Comparison of ENCODE assay signal across 8 cellular contexts in the genomic region with DNA sequence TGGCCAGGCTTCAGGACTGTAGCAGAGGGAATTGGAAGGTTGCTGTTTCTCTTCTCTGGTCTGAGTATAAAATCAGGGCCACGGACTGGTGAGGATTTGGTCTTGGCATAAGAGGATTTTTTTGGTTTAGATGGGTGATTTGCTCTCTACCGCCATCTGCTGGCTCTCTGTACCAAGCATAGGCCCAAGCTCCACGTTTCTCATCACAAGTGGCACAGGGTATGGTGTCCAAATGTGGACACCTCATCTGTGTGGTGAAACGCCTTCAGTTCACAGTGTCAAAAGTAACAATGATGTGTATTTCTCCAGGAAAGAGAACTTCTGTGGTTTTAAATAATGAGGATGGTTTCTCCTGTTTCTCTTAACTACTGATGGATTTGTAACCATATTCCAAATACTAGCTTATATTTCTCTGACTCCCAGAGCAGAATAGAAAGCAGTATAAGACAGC.
DNase-seq lines count a peak whose midpoint lies in the region; ATAC-seq, FAIRE-seq and TF ChIP-seq lines count a peak whose summit lies in the region.

No MANE protein-coding gene starts in this region.

- no peak overlapping the region for H3K4me3 ChIP-seq in Jurkat, Clone E6-1 (ENCODE audit: low read length)
- H3K4me3 ChIP-seq in SJCRH30, result no peak overlapping the region

- H3K27ac ChIP-seq in SJCRH30, result no peak overlapping the region

- TF ChIP-seq CTCF in Calu3 (IDR thresholded peaks at IDR 0.05; ENCODE audit: unreplicated experiment), result peak; percentile 71

- H3K27me3 Mint-ChIP-seq in Calu3 (ENCODE audit: unreplicated experiment), result peaks cover 15% of the 10 kb centered on the region

- CTCF ChIA-PET in Calu3 (lab: Charles Lee), result interaction anchor here (0.5 to 1.7 kb wide), 10 partner anchors 23 to 1042 kb away, joined by 3 to 14 read pairs (median 5); no protein-coding TSS in a partner anchor

- H3K9me3 ChIP-seq in SJCRH30 (replicated peaks), result no peaks in the 10 kb centered on the region

- no peak overlapping the region for H3K27ac Mint-ChIP-seq in Calu3 (ENCODE audit: unreplicated experiment)

- H3K27me3 ChIP-seq in SJCRH30, result peaks cover 4% of the 10 kb centered on the region; the same call in 1 of the 2 replicates

- no peak overlapping the region for H3K4me3 Mint-ChIP-seq in Calu3 (ENCODE audit: low read depth, unreplicated experiment)

- ATAC-seq in GM19463 (IDR thresholded peaks at IDR 0.05; ENCODE audit: unreplicated experiment), result peak; percentile 83

- H3K36me3 Mint-ChIP-seq in Calu3 (ENCODE audit: insufficient read depth, unreplicated experiment), result no peaks in the 10 kb centered on the region

- peak; percentile 59 for FAIRE-seq in urothelium cell line (lab: Jason Lieb, UNC)

- intact Hi-C loops in Calu3 (cut with micrococcal nuclease; ENCODE audit: unreplicated experiment), result loop anchor here (1.0 to 10.0 kb wide), 3 partner anchors 116 to 731 kb away; partner anchors contain the start of gene EML6

- no peaks in the 10 kb centered on the region for H3K36me3 ChIP-seq in SJCRH30

- BruUV-seq in Calu3 (replicated peaks; lab: Mats Ljungman, UMichigan), result no TSS peak

- DNase-seq in Calu3, result peak; percentile 63
- peak; percentile 63 for DNase-seq in Jurkat, Clone E6-1 (ENCODE audit: low read depth, low spot score)
- DNase-seq in SJCRH30, result peak; percentile 59 to 91
- peak; percentile 8 to 51 (median 30) for DNase-seq in activated naive CD4-positive, alpha-beta T cell (lab: John Stamatoyannopoulos, UW)
- DNase-seq in globus pallidus (ENCODE audit: low spot score), result peak; percentile 74
- peak; percentile 82 for DNase-seq in pons (ENCODE audit: low spot score)
- peak; percentile 78 for DNase-seq in urothelium cell line (ENCODE audit: low spot score)

- no peaks in the 10 kb centered on the region for H3K4me1 ChIP-seq in SJCRH30

- no peaks in the 10 kb centered on the region for H3K4me1 Mint-ChIP-seq in Calu3 (ENCODE audit: low read depth, unreplicated experiment)

- H3K9me3 Mint-ChIP-seq in Calu3 (ENCODE audit: low read depth, unreplicated experiment), result no peaks in the 10 kb centered on the region

Comparison
In these comparisons a context has a peak if more than half of its experiments do, and no peak if none do; other contexts are left out.
1. DNase-seq: peak in every context shown above with its lines; median percentile 82 in pons; 78 in urothelium cell line; 75 in SJCRH30; 74 in globus pallidus; 63 in Calu3; 63 in Jurkat, Clone E6-1; 30 in activated naive CD4-positive, alpha-beta T cell.